Comparison of ENCODE assay signal across 9 cellular contexts in genomic region chrX:15750611-15751159, GRCh38. TPM values are rescaled to one million over a fixed set of nuclear protein-coding genes. Genes with fewer than 3 reads are reported as not detected.
DNase-seq lines count a peak whose midpoint lies in the region; ATAC-seq, FAIRE-seq and TF ChIP-seq lines count a peak whose summit lies in the region.
"Had no signal": no experiment of that assay in that cellular context is flagged by ENCODE, and none has a peak within 500 bp of the region (broad histone marks: within the 10 kb centered on the region; RNA-seq: fewer than 3 reads in every experiment).

No MANE protein-coding gene starts in this region.

- intact Hi-C loops in spleen (cut with DNase I; ENCODE audit: low total_unique reads): loop anchor here (10.0 kb wide), 1 partner anchor 66 kb away; no protein-coding TSS in a partner anchor

- no peaks in the 10 kb centered on the region for H3K27me3 Mint-ChIP-seq in WTC11 (ENCODE audit: low read depth)

- TF ChIP-seq CTCF in WTC11 (IDR thresholded peaks at IDR 0.05): no peak
- TF ChIP-seq CTCF in spleen (IDR thresholded peaks at IDR 0.05 in 8 of 11, conservative IDR thresholded peaks at IDR 0.05 in 3 of 11): no peak
- TF ChIP-seq CTCF in GM13977 (IDR thresholded peaks at IDR 0.05; ENCODE audit: extremely low read depth, insufficient read depth, missing control alignments): no peak

- ATAC-seq in WTC11 (no peak), GM21390 (IDR thresholded peaks at IDR 0.05; ENCODE audit: unreplicated experiment) (no peak), GM21526 (IDR thresholded peaks at IDR 0.05; ENCODE audit: low FRiP score, unreplicated experiment) (no peak)
- ATAC-seq: K562 had no signal

- H3K4me1 ChIP-seq in spleen: peaks cover 11 to 37% (median 25%) of the 10 kb centered on the region in 6 donors

- WGBS in spleen, 5 donors: 25 to 55% (median 39%) methylated on average over 5 of the region's 5 CpGs

- in situ Hi-C loops in GM13977 (cut with MboI; ENCODE audit: low pct_unique_long_range_greater_than_20kb, low sequenced_read_pairs, unreplicated experiment): no loop called here

- H3K27ac Mint-ChIP-seq in WTC11: peak overlapping the region; percentile 80

- H3K9me3 ChIP-seq in spleen: no peaks in the 10 kb centered on the region

- POLR2A ChIA-PET in WTC11 (lab: Charles Lee): no interaction called here

- H3K9me3 Mint-ChIP-seq in WTC11: no peaks in the 10 kb centered on the region; the same call in 1 of the 2 replicates

- H3K36me3 ChIP-seq in spleen: peaks cover 0 to 7% (median 0%) of the 10 kb centered on the region in 6 donors

- TF ChIP-seq POLR2A in spleen (IDR thresholded peaks at IDR 0.05): no peak
- TF ChIP-seq POLR2A in H54 (IDR thresholded peaks at IDR 0.05; ENCODE audit: low read depth, low read length): no peak

- no peak for DNase-seq in GM18507 (ENCODE audit: extremely low spot score, insufficient read length, low read depth)
- DNase-seq in WTC11 (ENCODE audit: low spot score): no peak
- DNase-seq in foreskin melanocyte: peak; percentile 37
- DNase-seq in spleen: no peak
- DNase-seq in GM13977 (ENCODE audit: low spot score): no peak
- no peak for DNase-seq in H54 (ENCODE audit: insufficient read length, low spot score)

- FAIRE-seq in GM18507 (lab: Jason Lieb, UNC) (peak; percentile 78), H54 (lab: Jason Lieb, UNC) (no peak)
- FAIRE-seq: K562 had no signal

- H3K36me3 Mint-ChIP-seq in WTC11: peaks cover 2% of the 10 kb centered on the region

- no peaks in the 10 kb centered on the region for H3K27me3 ChIP-seq in spleen (replicated peaks in 1 of 7)

- H3K27ac ChIP-seq in spleen: peak overlapping the region; percentile 55 to 88 (median 82)

- peak overlapping the region in 1 of 8 donors; percentile 36 for H3K4me3 ChIP-seq in spleen
- H3K4me3 ChIP-seq: K562 had no signal

- H3K4me3 Mint-ChIP-seq in WTC11: no peak overlapping the region

- CTCF ChIA-PET in WTC11 (lab: Charles Lee): no interaction called here

- H3K4me1 Mint-ChIP-seq in WTC11: peaks cover 69% of the 10 kb centered on the region

TF ChIP-seq in WTC11, 78 proteins besides CTCF, POLR2A, EP300 and RAD21:
- TF ChIP-seq USF2 (CRISPR knock-in tag; IDR thresholded peaks at IDR 0.05): no peak
- TF ChIP-seq ESRRA (CRISPR knock-in tag; IDR thresholded peaks at IDR 0.05; ENCODE audit: borderline replicate concordance): no peak
- no peak for TF ChIP-seq FOXP1 (CRISPR knock-in tag; IDR thresholded peaks at IDR 0.05; ENCODE audit: borderline replicate concordance)
- no peak for TF ChIP-seq RELA (CRISPR knock-in tag; IDR thresholded peaks at IDR 0.05; ENCODE audit: borderline replicate concordance)
- TF ChIP-seq IRF2 (CRISPR knock-in tag; IDR thresholded peaks at IDR 0.05; ENCODE audit: borderline replicate concordance, low read depth): no peak
- no peak for TF ChIP-seq FOXK1 (CRISPR knock-in tag; IDR thresholded peaks at IDR 0.05)
- no peak for TF ChIP-seq ZNF671 (CRISPR knock-in tag; IDR thresholded peaks at IDR 0.05)
- TF ChIP-seq ZBTB21 (CRISPR knock-in tag; IDR thresholded peaks at IDR 0.05; ENCODE audit: borderline replicate concordance): no peak
- TF ChIP-seq FOXJ3 (CRISPR knock-in tag; IDR thresholded peaks at IDR 0.05; ENCODE audit: borderline replicate concordance): no peak
- no peak for TF ChIP-seq USF1 (CRISPR knock-in tag; IDR thresholded peaks at IDR 0.05)
- no peak for TF ChIP-seq ZNF532 (CRISPR knock-in tag; IDR thresholded peaks at IDR 0.05; ENCODE audit: borderline replicate concordance)
- TF ChIP-seq ATF6 (CRISPR knock-in tag; IDR thresholded peaks at IDR 0.05): no peak

RNA-seq across cellular contexts. Expression of gene CA5B, which starts 12.6 kb away (rescaled TPM):
- total RNA-seq in WTC11 (2021) (7.3 to 9.0 TPM (median 7.9 TPM) in 3 replicates), spleen (10 to 100 TPM; 15.1 to 24.1 (median 19.1) TPM)
- 1 to 10 TPM; 1.4 to 1.9 (median 1.8) TPM for polyA plus RNA-seq in spleen

RNA-seq across cellular contexts. Expression of gene ZRSR2, which starts 39.6 kb away (rescaled TPM):
- total RNA-seq in WTC11 (2021) (7.0 to 8.9 TPM (median 8.6 TPM) in 3 replicates), spleen (10 to 100 TPM in 6 of 7 donors, 1 to 10 TPM in 1; 8.3 to 27.9 (median 19.0) TPM)
- polyA plus RNA-seq in spleen: 10 to 100 TPM; 19.7 to 65.1 (median 26.4) TPM
